ENCODE assay signal across 2 cellular contexts in the genomic region with DNA sequence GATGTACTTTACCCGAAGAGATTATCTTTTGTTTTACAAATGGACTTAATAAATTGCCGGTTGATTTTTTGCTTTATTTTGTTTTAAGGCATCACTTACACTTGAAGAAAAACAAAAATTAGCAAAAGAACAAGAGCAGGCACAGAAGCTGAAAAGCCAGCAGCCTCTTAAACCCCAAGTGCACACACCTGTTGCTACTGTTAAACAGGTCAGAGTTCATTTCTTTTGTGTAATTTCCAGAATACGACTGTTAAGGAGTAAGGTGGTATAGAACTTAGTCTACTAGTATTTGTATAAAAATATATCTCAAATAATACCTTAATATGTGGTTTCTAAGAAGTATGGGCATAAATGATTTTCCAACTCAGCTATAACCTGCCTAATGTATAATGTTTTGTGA.
TF ChIP-seq lines count a peak whose summit lies in the region.

No MANE protein-coding gene starts in this region.

TF ChIP-seq in liver, 16 proteins besides CTCF, POLR2A, EP300 and RAD21:
- TF ChIP-seq, protein P1, sequence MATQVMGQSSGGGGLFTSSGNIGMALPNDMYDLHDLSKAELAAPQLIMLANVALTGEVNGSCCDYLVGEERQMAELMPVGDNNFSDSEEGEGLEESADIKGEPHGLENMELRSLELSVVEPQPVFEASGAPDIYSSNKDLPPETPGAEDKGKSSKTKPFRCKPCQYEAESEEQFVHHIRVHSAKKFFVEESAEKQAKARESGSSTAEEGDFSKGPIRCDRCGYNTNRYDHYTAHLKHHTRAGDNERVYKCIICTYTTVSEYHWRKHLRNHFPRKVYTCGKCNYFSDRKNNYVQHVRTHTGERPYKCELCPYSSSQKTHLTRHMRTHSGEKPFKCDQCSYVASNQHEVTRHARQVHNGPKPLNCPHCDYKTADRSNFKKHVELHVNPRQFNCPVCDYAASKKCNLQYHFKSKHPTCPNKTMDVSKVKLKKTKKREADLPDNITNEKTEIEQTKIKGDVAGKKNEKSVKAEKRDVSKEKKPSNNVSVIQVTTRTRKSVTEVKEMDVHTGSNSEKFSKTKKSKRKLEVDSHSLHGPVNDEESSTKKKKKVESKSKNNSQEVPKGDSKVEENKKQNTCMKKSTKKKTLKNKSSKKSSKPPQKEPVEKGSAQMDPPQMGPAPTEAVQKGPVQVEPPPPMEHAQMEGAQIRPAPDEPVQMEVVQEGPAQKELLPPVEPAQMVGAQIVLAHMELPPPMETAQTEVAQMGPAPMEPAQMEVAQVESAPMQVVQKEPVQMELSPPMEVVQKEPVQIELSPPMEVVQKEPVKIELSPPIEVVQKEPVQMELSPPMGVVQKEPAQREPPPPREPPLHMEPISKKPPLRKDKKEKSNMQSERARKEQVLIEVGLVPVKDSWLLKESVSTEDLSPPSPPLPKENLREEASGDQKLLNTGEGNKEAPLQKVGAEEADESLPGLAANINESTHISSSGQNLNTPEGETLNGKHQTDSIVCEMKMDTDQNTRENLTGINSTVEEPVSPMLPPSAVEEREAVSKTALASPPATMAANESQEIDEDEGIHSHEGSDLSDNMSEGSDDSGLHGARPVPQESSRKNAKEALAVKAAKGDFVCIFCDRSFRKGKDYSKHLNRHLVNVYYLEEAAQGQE (IDR thresholded peaks at IDR 0.05): peak; percentile 37
- TF ChIP-seq EGR1 (IDR thresholded peaks at IDR 0.05; ENCODE audit: low read depth in 2 of 2) (no peak), RXRA (IDR thresholded peaks at IDR 0.05) (no peak), JUND (IDR thresholded peaks at IDR 0.05) (peak in 1 of 2 donors; percentile 39), GABPA (IDR thresholded peaks at IDR 0.05 in 1 of 2, conservative IDR thresholded peaks at IDR 0.05 in 1 of 2) (no peak), HNF4G (IDR thresholded peaks at IDR 0.05) (no peak), FOXA1 (IDR thresholded peaks at IDR 0.05) (no peak), HNF4A (conservative IDR thresholded peaks at IDR 0.05) (peak in 1 of 2 donors; percentile 28), TAF1 (conservative IDR thresholded peaks at IDR 0.05) (no peak), SP1 (IDR thresholded peaks at IDR 0.05) (no peak)
- TF ChIP-seq, protein P2, sequence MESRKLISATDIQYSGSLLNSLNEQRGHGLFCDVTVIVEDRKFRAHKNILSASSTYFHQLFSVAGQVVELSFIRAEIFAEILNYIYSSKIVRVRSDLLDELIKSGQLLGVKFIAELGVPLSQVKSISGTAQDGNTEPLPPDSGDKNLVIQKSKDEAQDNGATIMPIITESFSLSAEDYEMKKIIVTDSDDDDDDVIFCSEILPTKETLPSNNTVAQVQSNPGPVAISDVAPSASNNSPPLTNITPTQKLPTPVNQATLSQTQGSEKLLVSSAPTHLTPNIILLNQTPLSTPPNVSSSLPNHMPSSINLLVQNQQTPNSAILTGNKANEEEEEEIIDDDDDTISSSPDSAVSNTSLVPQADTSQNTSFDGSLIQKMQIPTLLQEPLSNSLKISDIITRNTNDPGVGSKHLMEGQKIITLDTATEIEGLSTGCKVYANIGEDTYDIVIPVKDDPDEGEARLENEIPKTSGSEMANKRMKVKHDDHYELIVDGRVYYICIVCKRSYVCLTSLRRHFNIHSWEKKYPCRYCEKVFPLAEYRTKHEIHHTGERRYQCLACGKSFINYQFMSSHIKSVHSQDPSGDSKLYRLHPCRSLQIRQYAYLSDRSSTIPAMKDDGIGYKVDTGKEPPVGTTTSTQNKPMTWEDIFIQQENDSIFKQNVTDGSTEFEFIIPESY (IDR thresholded peaks at IDR 0.05): peak; percentile 2

TF ChIP-seq in HepG2, 621 proteins besides CTCF, POLR2A, EP300 and RAD21:
- TF ChIP-seq, protein P3, sequence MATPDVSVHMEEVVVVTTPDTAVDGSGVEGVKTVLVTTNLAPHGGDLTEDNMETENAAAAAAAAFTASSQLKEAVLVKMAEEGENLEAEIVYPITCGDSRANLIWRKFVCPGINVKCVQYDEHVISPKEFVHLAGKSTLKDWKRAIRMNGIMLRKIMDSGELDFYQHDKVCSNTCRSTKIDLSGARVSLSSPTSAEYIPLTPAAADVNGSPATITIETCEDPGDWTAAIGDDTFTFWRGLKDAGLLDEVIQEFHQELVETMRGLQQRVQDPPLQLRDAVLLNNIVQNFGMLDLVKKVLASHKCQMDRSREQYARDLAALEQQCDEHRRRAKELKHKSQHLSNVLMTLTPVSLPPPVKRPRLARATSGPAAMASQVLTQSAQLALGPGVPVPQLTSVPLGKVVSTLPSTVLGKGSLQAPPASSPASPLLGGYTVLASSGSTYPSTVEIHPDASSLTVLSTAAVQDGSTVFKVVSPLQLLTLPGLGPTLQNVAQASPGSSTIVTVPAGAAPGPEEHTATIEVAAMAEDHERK (CRISPR knock-in tag; IDR thresholded peaks at IDR 0.05; ENCODE audit: low read depth): no peak
- TF ChIP-seq KLF13 (CRISPR knock-in tag; IDR thresholded peaks at IDR 0.05) (no peak), WIZ (CRISPR knock-in tag; IDR thresholded peaks at IDR 0.05) (no peak), ZNF256 (CRISPR knock-in tag; conservative IDR thresholded peaks at IDR 0.05) (no peak), CHCHD3 (CRISPR knock-in tag; IDR thresholded peaks at IDR 0.05) (no peak), ATAD3A (CRISPR knock-in tag; IDR thresholded peaks at IDR 0.05) (no peak), ZNF143 (CRISPR knock-in tag; IDR thresholded peaks at IDR 0.05) (no peak), KDM2A (CRISPR knock-in tag; IDR thresholded peaks at IDR 0.05; ENCODE audit: borderline replicate concordance, low read depth) (no peak), ZSCAN31 (CRISPR knock-in tag; IDR thresholded peaks at IDR 0.05; ENCODE audit: low read depth) (no peak), ZSCAN22 (CRISPR knock-in tag; IDR thresholded peaks at IDR 0.05) (no peak), ZNF558 (CRISPR knock-in tag; IDR thresholded peaks at IDR 0.05; ENCODE audit: borderline replicate concordance) (no peak)
- TF ChIP-seq, protein P4, sequence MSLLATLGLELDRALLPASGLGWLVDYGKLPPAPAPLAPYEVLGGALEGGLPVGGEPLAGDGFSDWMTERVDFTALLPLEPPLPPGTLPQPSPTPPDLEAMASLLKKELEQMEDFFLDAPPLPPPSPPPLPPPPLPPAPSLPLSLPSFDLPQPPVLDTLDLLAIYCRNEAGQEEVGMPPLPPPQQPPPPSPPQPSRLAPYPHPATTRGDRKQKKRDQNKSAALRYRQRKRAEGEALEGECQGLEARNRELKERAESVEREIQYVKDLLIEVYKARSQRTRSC (CRISPR knock-in tag; IDR thresholded peaks at IDR 0.05; ENCODE audit: low read depth): no peak
- TF ChIP-seq, protein P5, sequence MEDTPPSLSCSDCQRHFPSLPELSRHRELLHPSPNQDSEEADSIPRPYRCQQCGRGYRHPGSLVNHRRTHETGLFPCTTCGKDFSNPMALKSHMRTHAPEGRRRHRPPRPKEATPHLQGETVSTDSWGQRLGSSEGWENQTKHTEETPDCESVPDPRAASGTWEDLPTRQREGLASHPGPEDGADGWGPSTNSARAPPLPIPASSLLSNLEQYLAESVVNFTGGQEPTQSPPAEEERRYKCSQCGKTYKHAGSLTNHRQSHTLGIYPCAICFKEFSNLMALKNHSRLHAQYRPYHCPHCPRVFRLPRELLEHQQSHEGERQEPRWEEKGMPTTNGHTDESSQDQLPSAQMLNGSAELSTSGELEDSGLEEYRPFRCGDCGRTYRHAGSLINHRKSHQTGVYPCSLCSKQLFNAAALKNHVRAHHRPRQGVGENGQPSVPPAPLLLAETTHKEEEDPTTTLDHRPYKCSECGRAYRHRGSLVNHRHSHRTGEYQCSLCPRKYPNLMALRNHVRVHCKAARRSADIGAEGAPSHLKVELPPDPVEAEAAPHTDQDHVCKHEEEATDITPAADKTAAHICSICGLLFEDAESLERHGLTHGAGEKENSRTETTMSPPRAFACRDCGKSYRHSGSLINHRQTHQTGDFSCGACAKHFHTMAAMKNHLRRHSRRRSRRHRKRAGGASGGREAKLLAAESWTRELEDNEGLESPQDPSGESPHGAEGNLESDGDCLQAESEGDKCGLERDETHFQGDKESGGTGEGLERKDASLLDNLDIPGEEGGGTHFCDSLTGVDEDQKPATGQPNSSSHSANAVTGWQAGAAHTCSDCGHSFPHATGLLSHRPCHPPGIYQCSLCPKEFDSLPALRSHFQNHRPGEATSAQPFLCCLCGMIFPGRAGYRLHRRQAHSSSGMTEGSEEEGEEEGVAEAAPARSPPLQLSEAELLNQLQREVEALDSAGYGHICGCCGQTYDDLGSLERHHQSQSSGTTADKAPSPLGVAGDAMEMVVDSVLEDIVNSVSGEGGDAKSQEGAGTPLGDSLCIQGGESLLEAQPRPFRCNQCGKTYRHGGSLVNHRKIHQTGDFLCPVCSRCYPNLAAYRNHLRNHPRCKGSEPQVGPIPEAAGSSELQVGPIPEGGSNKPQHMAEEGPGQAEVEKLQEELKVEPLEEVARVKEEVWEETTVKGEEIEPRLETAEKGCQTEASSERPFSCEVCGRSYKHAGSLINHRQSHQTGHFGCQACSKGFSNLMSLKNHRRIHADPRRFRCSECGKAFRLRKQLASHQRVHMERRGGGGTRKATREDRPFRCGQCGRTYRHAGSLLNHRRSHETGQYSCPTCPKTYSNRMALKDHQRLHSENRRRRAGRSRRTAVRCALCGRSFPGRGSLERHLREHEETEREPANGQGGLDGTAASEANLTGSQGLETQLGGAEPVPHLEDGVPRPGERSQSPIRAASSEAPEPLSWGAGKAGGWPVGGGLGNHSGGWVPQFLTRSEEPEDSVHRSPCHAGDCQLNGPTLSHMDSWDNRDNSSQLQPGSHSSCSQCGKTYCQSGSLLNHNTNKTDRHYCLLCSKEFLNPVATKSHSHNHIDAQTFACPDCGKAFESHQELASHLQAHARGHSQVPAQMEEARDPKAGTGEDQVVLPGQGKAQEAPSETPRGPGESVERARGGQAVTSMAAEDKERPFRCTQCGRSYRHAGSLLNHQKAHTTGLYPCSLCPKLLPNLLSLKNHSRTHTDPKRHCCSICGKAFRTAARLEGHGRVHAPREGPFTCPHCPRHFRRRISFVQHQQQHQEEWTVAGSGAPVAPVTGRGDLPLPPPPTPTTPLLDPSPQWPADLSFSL (CRISPR knock-in tag; IDR thresholded peaks at IDR 0.05): no peak
- TF ChIP-seq, protein P6, sequence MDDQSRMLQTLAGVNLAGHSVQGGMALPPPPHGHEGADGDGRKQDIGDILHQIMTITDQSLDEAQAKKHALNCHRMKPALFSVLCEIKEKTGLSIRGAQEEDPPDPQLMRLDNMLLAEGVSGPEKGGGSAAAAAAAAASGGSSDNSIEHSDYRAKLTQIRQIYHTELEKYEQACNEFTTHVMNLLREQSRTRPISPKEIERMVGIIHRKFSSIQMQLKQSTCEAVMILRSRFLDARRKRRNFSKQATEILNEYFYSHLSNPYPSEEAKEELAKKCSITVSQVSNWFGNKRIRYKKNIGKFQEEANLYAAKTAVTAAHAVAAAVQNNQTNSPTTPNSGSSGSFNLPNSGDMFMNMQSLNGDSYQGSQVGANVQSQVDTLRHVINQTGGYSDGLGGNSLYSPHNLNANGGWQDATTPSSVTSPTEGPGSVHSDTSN (CRISPR knock-in tag; IDR thresholded peaks at IDR 0.05; ENCODE audit: borderline replicate concordance): no peak
